Comparison of ENCODE assay signal across 8 cellular contexts in genomic region chr5:126778675-126779403, GRCh38. TPM values are rescaled to one million over a fixed set of nuclear protein-coding genes. Genes with fewer than 3 reads are reported as not detected.
DNase-seq lines count a peak whose midpoint lies in the region; ATAC-seq and TF ChIP-seq lines count a peak whose summit lies in the region.

No MANE protein-coding gene starts in this region.

- peaks cover 25% of the 10 kb centered on the region for H3K36me3 Mint-ChIP-seq in activated naive CD8-positive, alpha-beta T cell treated with anti-CD3 and anti-CD28 coated beads, Interleukin-2, amount 10 ng/mL, durations not matched to agents 7 days and 5 days
- peaks cover 9% of the 10 kb centered on the region for H3K36me3 Mint-ChIP-seq in type B pancreatic cell

- peak; percentile 11 for ATAC-seq in GM18502 (IDR thresholded peaks at IDR 0.05; ENCODE audit: poor library complexity, unreplicated experiment)
- ATAC-seq in HG03025 (IDR thresholded peaks at IDR 0.05; ENCODE audit: low FRiP score, unreplicated experiment) = peak; percentile 8
- peak; percentile 0 for ATAC-seq in activated naive CD8-positive, alpha-beta T cell treated with anti-CD3 and anti-CD28 coated beads, Interleukin-2, amount 10 ng/mL, durations not matched to agents 7 days and 5 days (ENCODE audit: low read depth)
- no peak for ATAC-seq in right lobe of liver

- H3K4me3 ChIP-seq in right lobe of liver = peak overlapping the region; percentile 71 to 81 (median 80)

- H3K4me1 Mint-ChIP-seq in activated naive CD8-positive, alpha-beta T cell treated with anti-CD3 and anti-CD28 coated beads, Interleukin-2, amount 10 ng/mL, durations not matched to agents 7 days and 5 days = peaks cover 26% of the 10 kb centered on the region
- H3K4me1 Mint-ChIP-seq in type B pancreatic cell (ENCODE audit: unreplicated experiment) = peaks cover 18% of the 10 kb centered on the region

- no peaks in the 10 kb centered on the region for H3K27me3 ChIP-seq in right lobe of liver

- H3K9me3 ChIP-seq in right lobe of liver = no peaks in the 10 kb centered on the region

- WGBS in right lobe of liver (ENCODE audit: insufficient coverage, low coverage, low lambda C conversion rate, missing lambda C conversion rate) = 21% methylated on average over 17 of the region's 17 CpGs

- TF ChIP-seq CTCF in right lobe of liver (IDR thresholded peaks at IDR 0.05) = no peak
- TF ChIP-seq CTCF in type B pancreatic cell (conservative IDR thresholded peaks at IDR 0.05) = no peak

- peak overlapping the region; percentile 53 to 87 (median 61) for H3K27ac ChIP-seq in right lobe of liver

- H3K27ac Mint-ChIP-seq in activated naive CD8-positive, alpha-beta T cell treated with anti-CD3 and anti-CD28 coated beads, Interleukin-2, amount 10 ng/mL, durations not matched to agents 7 days and 5 days = peak overlapping the region; percentile 99
- H3K27ac Mint-ChIP-seq in type B pancreatic cell = peak overlapping the region; percentile 81

- no peaks in the 10 kb centered on the region for H3K9me3 Mint-ChIP-seq in activated naive CD8-positive, alpha-beta T cell treated with anti-CD3 and anti-CD28 coated beads, Interleukin-2, amount 10 ng/mL, durations not matched to agents 7 days and 5 days
- H3K9me3 Mint-ChIP-seq in type B pancreatic cell = no peaks in the 10 kb centered on the region

- H3K4me3 Mint-ChIP-seq in activated naive CD8-positive, alpha-beta T cell treated with anti-CD3 and anti-CD28 coated beads, Interleukin-2, amount 10 ng/mL, durations not matched to agents 7 days and 5 days = peak overlapping the region; percentile 96
- H3K4me3 Mint-ChIP-seq in type B pancreatic cell = peak overlapping the region; percentile 92

- H3K36me3 ChIP-seq in right lobe of liver = no peaks in the 10 kb centered on the region

- no peak for TF ChIP-seq POLR2A in right lobe of liver (IDR thresholded peaks at IDR 0.05)

- intact Hi-C loops in right lobe of liver (cut with DNase I) = loop anchor here in 1 of 2 donors (5.0 kb wide), 1 partner anchor 102 kb away; no protein-coding TSS in a partner anchor

- H3K4me1 ChIP-seq in right lobe of liver = peaks cover 0 to 5% (median 2%) of the 10 kb centered on the region in 4 donors

- DNase-seq in activated naive CD8-positive, alpha-beta T cell treated with anti-CD3 and anti-CD28 coated beads, Interleukin-2, amount 10 ng/mL, durations not matched to agents 7 days and 5 days = no peak
- DNase-seq in right lobe of liver = no peak
- DNase-seq in type B pancreatic cell (ENCODE audit: extremely low spot score, unreplicated experiment) = no peak
- DNase-seq in UCSD-AML1 (lab: John Stamatoyannopoulos, UW; ENCODE audit: unreplicated experiment) = no peak
- DNase-seq in NCI-H2081 treated with DMSO at 0.1 percent for 48 hours (lab: John Stamatoyannopoulos, UW) = no peak
- no peak for DNase-seq in germinal center (ENCODE audit: low spot score)

- POLR2A ChIA-PET in activated naive CD8-positive, alpha-beta T cell treated with anti-CD3 and anti-CD28 coated beads, Interleukin-2, amount 10 ng/mL, durations not matched to agents 7 days and 5 days (lab: Charles Lee) = interaction anchor here (0.6 to 7.1 kb wide), 37 partner anchors 9 to 451 kb away, joined by 3 to 255 read pairs (median 5); partner anchors contain the start of genes C5orf63, MARCHF3 and PHAX

- H3K27me3 Mint-ChIP-seq in activated naive CD8-positive, alpha-beta T cell treated with anti-CD3 and anti-CD28 coated beads, Interleukin-2, amount 10 ng/mL, durations not matched to agents 7 days and 5 days = no peaks in the 10 kb centered on the region
- H3K27me3 Mint-ChIP-seq in type B pancreatic cell = no peaks in the 10 kb centered on the region

RNA-seq across cellular contexts. Expression of gene LMNB1, which starts 1.9 kb away (rescaled TPM):
- total RNA-seq in activated naive CD8-positive, alpha-beta T cell treated with anti-CD3 and anti-CD28 coated beads, Interleukin-2, amount 10 ng/mL, durations not matched to agents 7 days and 5 days = 100 to 1,000 TPM; 229 to 243 TPM
- total RNA-seq in right lobe of liver = 10 to 100 TPM in 1 of 6 experiments, 1 to 10 TPM in 5; 3.3 to 13.3 (median 7.1) TPM
- 46.8 and 149 TPM in 2 replicates for total RNA-seq in type B pancreatic cell (ENCODE audit: low replicate concordance)

Comparison
In these comparisons a context has a peak if more than half of its experiments do, and no peak if none do; other contexts are left out.
1. ATAC-seq: peak in GM18502 (single experiment), HG03025 (single experiment) and activated naive CD8-positive, alpha-beta T cell treated with anti-CD3 and anti-CD28 coated beads, Interleukin-2, amount 10 ng/mL, durations not matched to agents 7 days and 5 days (single experiment); none in right lobe of liver (0 of 4).